ENCODE assay signal across 23 cellular contexts in genomic region chr2:170465241-170465640, GRCh38.
DNase-seq lines count a peak whose midpoint lies in the region; ATAC-seq and TF ChIP-seq lines count a peak whose summit lies in the region.
"Had no signal": no experiment of that assay in that cellular context is flagged by ENCODE, and none has a peak within 500 bp of the region (broad histone marks: within the 10 kb centered on the region; RNA-seq: fewer than 3 reads in every experiment).

No MANE protein-coding gene starts in this region.

- H3K27me3 Mint-ChIP-seq in endodermal cell (ENCODE audit: insufficient read depth), result no peaks in the 10 kb centered on the region
- no peaks in the 10 kb centered on the region for H3K27me3 Mint-ChIP-seq in activated CD4-positive, alpha-beta memory T cell treated with anti-CD3 and anti-CD28 coated beads for 36 hours
- H3K27me3 Mint-ChIP-seq: central memory CD8-positive, alpha-beta T cell; IgD-negative memory B cell; progenitor cell of endocrine pancreas had no signal

- POLR2A ChIA-PET in PC-9 (lab: Charles Lee; ENCODE audit: unreplicated experiment), result interaction anchor here (0.7 kb wide), 1 partner anchor 249 kb away, joined by 4 read pairs; no protein-coding TSS in a partner anchor
- POLR2A ChIA-PET in activated CD4-positive, alpha-beta memory T cell treated with anti-CD3 and anti-CD28 coated beads for 36 hours (lab: Charles Lee), result no interaction called here

- ATAC-seq in HG02678 (IDR thresholded peaks at IDR 0.05; ENCODE audit: unreplicated experiment), result no peak
- ATAC-seq: left lung had no signal

- 88 to 92% methylated on average over 2 to 4 of the region's 4 CpGs for WGBS in endodermal cell (ENCODE audit: insufficient coverage in 1 of 2, insufficient read length in 1 of 2), 2 experiments
- 40% methylated on average over 4 of the region's 4 CpGs for WGBS in liver

- no peak overlapping the region for H3K4me3 Mint-ChIP-seq in endodermal cell
- no peak overlapping the region for H3K4me3 Mint-ChIP-seq in activated CD4-positive, alpha-beta memory T cell treated with anti-CD3 and anti-CD28 coated beads for 36 hours
- H3K4me3 Mint-ChIP-seq: activated naive CD4-positive, alpha-beta T cell treated with anti-CD3 and anti-CD28 coated beads, Interleukin-2, amount 10 ng/mL, durations not matched to agents 7 days and 5 days; central memory CD8-positive, alpha-beta T cell; IgD-negative memory B cell had no signal

- H3K4me1 ChIP-seq in PC-9 (replicated peaks; ENCODE audit: insufficient read depth) (peaks cover 21% of the 10 kb centered on the region), endodermal cell (ENCODE audit: control insufficient read depth, insufficient read depth, low read length) (no peaks in the 10 kb centered on the region), liver (ENCODE audit: control insufficient read depth in 4 of 4, insufficient read depth in 4 of 4, low read length in 3 of 4) (peaks cover 5 to 20% (median 10%) of the 10 kb centered on the region in 4 donors)
- H3K4me1 ChIP-seq: esophagus muscularis mucosa, left lung had no signal

- no peaks in the 10 kb centered on the region for H4K20me1 ChIP-seq in PC-9 (ENCODE audit: insufficient read depth)

- intact Hi-C loops in PC-9 (cut with micrococcal nuclease; ENCODE audit: unreplicated experiment), result no loop called here
- intact Hi-C loops in activated CD4-positive, alpha-beta memory T cell treated with anti-CD3 and anti-CD28 coated beads for 36 hours (cut with micrococcal nuclease), result no loop called here

- peak; percentile 17 to 20 for TF ChIP-seq RAD21 in liver (IDR thresholded peaks at IDR 0.05)

- H3K9ac ChIP-seq in endodermal cell (ENCODE audit: extremely low read depth, low read length, poor library complexity, severe bottlenecking), result no peak overlapping the region
- H3K9ac ChIP-seq in liver (ENCODE audit: low read depth in 1 of 2, low read length in 2 of 2), result no peak overlapping the region

- CTCF ChIA-PET in PC-9 (lab: Charles Lee), result no interaction called here
- CTCF ChIA-PET in activated CD4-positive, alpha-beta memory T cell treated with anti-CD3 and anti-CD28 coated beads for 36 hours (lab: Charles Lee), result no interaction called here

- TF ChIP-seq CTCF in PC-9 (conservative IDR thresholded peaks at IDR 0.05), result no peak
- TF ChIP-seq CTCF in endodermal cell (conservative IDR thresholded peaks at IDR 0.05), result no peak
- TF ChIP-seq CTCF in liver (IDR thresholded peaks at IDR 0.05; ENCODE audit: low read depth, low read length, missing input control), result no peak

- H3K36me3 ChIP-seq in PC-9 (ENCODE audit: low read depth) (no peaks in the 10 kb centered on the region), endodermal cell (ENCODE audit: control insufficient read depth, insufficient read depth, low read length) (no peaks in the 10 kb centered on the region), liver (ENCODE audit: control insufficient read depth in 4 of 4, insufficient read depth in 3 of 4, low read depth in 1 of 4, low read length in 3 of 4) (no peaks in the 10 kb centered on the region)
- H3K36me3 ChIP-seq: esophagus muscularis mucosa, left lung, upper lobe of left lung had no signal

- peak overlapping the region; percentile 18; the same call in 1 of the 2 replicates for H3K4me2 ChIP-seq in PC-9

- no peaks in the 10 kb centered on the region for H3K9me2 ChIP-seq in PC-9 (ENCODE audit: insufficient read depth)

- H3K9me3 ChIP-seq in PC-9 (ENCODE audit: insufficient read depth, low read depth) (no peaks in the 10 kb centered on the region), endodermal cell (ENCODE audit: control insufficient read depth, low read length) (peaks cover 6% of the 10 kb centered on the region), liver (ENCODE audit: control insufficient read depth in 4 of 4, low read length in 3 of 4) (no peaks in the 10 kb centered on the region)
- H3K9me3 ChIP-seq: esophagus muscularis mucosa, left lung, upper lobe of left lung had no signal

- H3K27me3 ChIP-seq in PC-9 (ENCODE audit: insufficient read depth, low read depth), result no peaks in the 10 kb centered on the region
- H3K27me3 ChIP-seq in endodermal cell (ENCODE audit: control insufficient read depth, insufficient read depth, low read length, poor library complexity, severe bottlenecking), result no peaks in the 10 kb centered on the region
- H3K27me3 ChIP-seq in liver (ENCODE audit: control insufficient read depth in 4 of 4, insufficient read depth in 4 of 4, low read length in 3 of 4), result no peaks in the 10 kb centered on the region
- H3K27me3 ChIP-seq: esophagus muscularis mucosa, left lung, upper lobe of left lung had no signal

- H3K9me3 Mint-ChIP-seq in endodermal cell, result peaks cover 8% of the 10 kb centered on the region
- no peaks in the 10 kb centered on the region for H3K9me3 Mint-ChIP-seq in activated CD4-positive, alpha-beta memory T cell treated with anti-CD3 and anti-CD28 coated beads for 36 hours
- H3K9me3 Mint-ChIP-seq: activated naive CD4-positive, alpha-beta T cell treated with anti-CD3 and anti-CD28 coated beads, Interleukin-2, amount 10 ng/mL, durations not matched to agents 7 days and 5 days; central memory CD8-positive, alpha-beta T cell had no signal

- peak overlapping the region; percentile 40 for H3K27ac Mint-ChIP-seq in endodermal cell
- H3K27ac Mint-ChIP-seq in activated CD4-positive, alpha-beta memory T cell treated with anti-CD3 and anti-CD28 coated beads for 36 hours, result no peak overlapping the region
- H3K27ac Mint-ChIP-seq: activated naive CD4-positive, alpha-beta T cell treated with anti-CD3 and anti-CD28 coated beads, Interleukin-2, amount 10 ng/mL, durations not matched to agents 7 days and 5 days; IgD-negative memory B cell; progenitor cell of endocrine pancreas had no signal

- peaks cover 33% of the 10 kb centered on the region for H3K4me1 Mint-ChIP-seq in endodermal cell
- peaks cover 1% of the 10 kb centered on the region for H3K4me1 Mint-ChIP-seq in activated CD4-positive, alpha-beta memory T cell treated with anti-CD3 and anti-CD28 coated beads for 36 hours (ENCODE audit: low read depth)
- H3K4me1 Mint-ChIP-seq: activated naive CD4-positive, alpha-beta T cell treated with anti-CD3 and anti-CD28 coated beads, Interleukin-2, amount 10 ng/mL, durations not matched to agents 7 days and 5 days; central memory CD8-positive, alpha-beta T cell; IgD-negative memory B cell had no signal

- H3K36me3 Mint-ChIP-seq in endodermal cell (ENCODE audit: low read depth), result peaks cover 5% of the 10 kb centered on the region
- no peaks in the 10 kb centered on the region for H3K36me3 Mint-ChIP-seq in activated CD4-positive, alpha-beta memory T cell treated with anti-CD3 and anti-CD28 coated beads for 36 hours
- H3K36me3 Mint-ChIP-seq: activated naive CD4-positive, alpha-beta T cell treated with anti-CD3 and anti-CD28 coated beads, Interleukin-2, amount 10 ng/mL, durations not matched to agents 7 days and 5 days; IgD-negative memory B cell had no signal

- no peak overlapping the region for H3K4me3 ChIP-seq in PC-9
- no peak overlapping the region for H3K4me3 ChIP-seq in endodermal cell (ENCODE audit: low read length)
- H3K4me3 ChIP-seq in liver (ENCODE audit: low read depth in 1 of 3, low read length in 3 of 3), result no peak overlapping the region
- H3K4me3 ChIP-seq: esophagus muscularis mucosa, left lung, upper lobe of left lung had no signal

- no peaks in the 10 kb centered on the region for H3K79me2 ChIP-seq in PC-9 (ENCODE audit: low read depth)

- BruUV-seq in PC-9 (replicated peaks; lab: Mats Ljungman, UMichigan), result no TSS peak

- H3K27ac ChIP-seq in PC-9 (peak overlapping the region; percentile 20; the same call in 1 of the 2 replicates), endodermal cell (ENCODE audit: low read depth, low read length) (no peak overlapping the region), liver (ENCODE audit: low read depth in 1 of 2, low read length in 2 of 2) (peak overlapping the region; percentile 2 to 76)
- H3K27ac ChIP-seq: esophagus muscularis mucosa, HL-60, left lung, upper lobe of left lung had no signal

- peak; percentile 16 for DNase-seq in EH (ENCODE audit: low read depth)
- DNase-seq in PC-9, result peak; percentile 51 to 75
- no peak for DNase-seq in endodermal cell
- DNase-seq in NK-92 treated with Interleukin-12 subunit alpha and Interleukin-12 subunit beta, amount 100 ng/mL, for 24 hours (lab: John Stamatoyannopoulos, UW), result no peak
- DNase-seq in NCI-H2171 (lab: John Stamatoyannopoulos, UW), result no peak
- no peak for DNase-seq in activated CD4-positive, alpha-beta memory T cell treated with anti-CD3 and anti-CD28 coated beads for 36 hours
- DNase-seq: activated naive CD4-positive, alpha-beta T cell treated with anti-CD3 and anti-CD28 coated beads, Interleukin-2, amount 10 ng/mL, durations not matched to agents 7 days and 5 days; activated T-cell treated with anti-CD3 and anti-CD28 coated beads, Interleukin-2, amount 50 U/mL, for 48 hours; C1 segment of cervical spinal cord; effector CD8-positive, alpha-beta T cell; head of caudate nucleus; left lung; NCI-H1694; NCI-H2171 treated with DMSO at 0.1 percent for 48 hours; SHP77; upper lobe of left lung had no signal

- peak overlapping the region; percentile 68 for H2AFZ ChIP-seq in PC-9

- H3F3A ChIP-seq in PC-9 (ENCODE audit: insufficient read depth, low read depth), result no peaks in the 10 kb centered on the region

TF ChIP-seq in liver, 16 proteins besides CTCF, POLR2A, EP300 and RAD21 (continues in another document):
- no peak for TF ChIP-seq TAF1 (conservative IDR thresholded peaks at IDR 0.05)
- TF ChIP-seq NR2F2 (IDR thresholded peaks at IDR 0.05), result no peak
- TF ChIP-seq, protein P1, sequence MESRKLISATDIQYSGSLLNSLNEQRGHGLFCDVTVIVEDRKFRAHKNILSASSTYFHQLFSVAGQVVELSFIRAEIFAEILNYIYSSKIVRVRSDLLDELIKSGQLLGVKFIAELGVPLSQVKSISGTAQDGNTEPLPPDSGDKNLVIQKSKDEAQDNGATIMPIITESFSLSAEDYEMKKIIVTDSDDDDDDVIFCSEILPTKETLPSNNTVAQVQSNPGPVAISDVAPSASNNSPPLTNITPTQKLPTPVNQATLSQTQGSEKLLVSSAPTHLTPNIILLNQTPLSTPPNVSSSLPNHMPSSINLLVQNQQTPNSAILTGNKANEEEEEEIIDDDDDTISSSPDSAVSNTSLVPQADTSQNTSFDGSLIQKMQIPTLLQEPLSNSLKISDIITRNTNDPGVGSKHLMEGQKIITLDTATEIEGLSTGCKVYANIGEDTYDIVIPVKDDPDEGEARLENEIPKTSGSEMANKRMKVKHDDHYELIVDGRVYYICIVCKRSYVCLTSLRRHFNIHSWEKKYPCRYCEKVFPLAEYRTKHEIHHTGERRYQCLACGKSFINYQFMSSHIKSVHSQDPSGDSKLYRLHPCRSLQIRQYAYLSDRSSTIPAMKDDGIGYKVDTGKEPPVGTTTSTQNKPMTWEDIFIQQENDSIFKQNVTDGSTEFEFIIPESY (IDR thresholded peaks at IDR 0.05), result no peak
- TF ChIP-seq, protein P2, sequence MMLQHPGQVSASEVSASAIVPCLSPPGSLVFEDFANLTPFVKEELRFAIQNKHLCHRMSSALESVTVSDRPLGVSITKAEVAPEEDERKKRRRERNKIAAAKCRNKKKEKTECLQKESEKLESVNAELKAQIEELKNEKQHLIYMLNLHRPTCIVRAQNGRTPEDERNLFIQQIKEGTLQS (IDR thresholded peaks at IDR 0.05), result no peak
- TF ChIP-seq FOXA2 (IDR thresholded peaks at IDR 0.05), result no peak

Comparison
In these comparisons a context has a peak if more than half of its experiments do, and no peak if none do; other contexts are left out.
1. DNase-seq: peak in EH (single experiment) and PC-9 (2 of 2); none in endodermal cell (single experiment), NK-92 treated with Interleukin-12 subunit alpha and Interleukin-12 subunit beta, amount 100 ng/mL, for 24 hours (single experiment), NCI-H2171 (single experiment) and activated CD4-positive, alpha-beta memory T cell treated with anti-CD3 and anti-CD28 coated beads for 36 hours (single experiment).